In the genomic region with DNA sequence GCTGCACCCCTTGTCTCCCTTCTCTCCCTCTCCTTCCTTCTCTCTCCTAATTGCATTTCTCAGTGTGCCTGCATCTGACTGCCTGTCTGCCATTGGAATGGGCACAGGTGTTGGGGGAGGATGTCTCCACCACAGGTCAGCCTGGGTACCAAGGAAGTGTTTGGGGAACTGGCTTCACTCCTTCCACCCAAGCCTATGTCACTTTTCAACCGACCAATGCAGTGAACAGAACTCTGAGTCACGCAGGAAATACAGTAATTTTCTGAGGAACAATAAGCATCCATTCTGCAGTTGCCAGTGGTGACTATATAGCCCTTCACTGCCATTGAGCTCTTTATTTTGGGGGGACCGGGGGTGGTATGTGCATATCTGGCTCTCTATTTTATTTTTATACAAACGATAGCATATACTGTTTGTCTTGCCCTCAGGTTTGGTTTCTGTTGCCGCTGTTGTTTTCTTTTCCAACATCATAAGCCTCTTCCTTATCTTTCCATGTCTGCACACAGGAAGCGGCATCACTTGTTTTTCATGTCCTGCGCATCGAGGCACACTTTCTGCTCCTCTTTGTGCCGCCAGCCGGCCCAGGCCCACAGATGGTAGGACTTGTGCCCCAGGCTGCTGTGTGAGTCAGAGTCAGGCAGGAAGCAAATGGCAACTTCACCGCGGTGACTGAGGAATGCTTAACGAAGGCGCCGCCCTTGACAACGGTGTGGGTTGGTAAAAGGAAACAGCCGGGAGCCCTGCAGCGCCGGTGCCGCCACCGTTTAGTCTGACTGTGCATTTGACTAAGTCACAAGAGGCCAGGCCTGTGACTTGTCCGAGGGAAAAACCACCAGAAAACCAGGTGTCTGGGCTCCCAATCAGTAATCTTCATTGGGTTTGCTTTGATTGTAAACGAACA, we compare ENCODE assay signal across 8 cellular contexts. TPM values are rescaled to one million over a fixed set of nuclear protein-coding genes. Genes with fewer than 3 reads are reported as not detected.
A peak's percentile ranks its signal among the peaks of the same experiment; 100 is the strongest.
DNase-seq lines count a peak whose midpoint lies in the region; ATAC-seq, FAIRE-seq and TF ChIP-seq lines count a peak whose summit lies in the region.

No MANE protein-coding gene starts in this region.

- FAIRE-seq in urothelium cell line (lab: Jason Lieb, UNC): peak; percentile 99

- peak overlapping the region; percentile 13 for H3K4me3 Mint-ChIP-seq in progenitor cell of endocrine pancreas (ENCODE audit: low read depth)

- H3K9me3 Mint-ChIP-seq in progenitor cell of endocrine pancreas (ENCODE audit: low read depth): peaks cover 4% of the 10 kb centered on the region

- H3K27ac Mint-ChIP-seq in progenitor cell of endocrine pancreas: peak overlapping the region; percentile 91

- H3K36me3 ChIP-seq in BE2C (no peaks in the 10 kb centered on the region), heart right ventricle (no peaks in the 10 kb centered on the region)

- H3K27me3 ChIP-seq in BE2C (no peaks in the 10 kb centered on the region), heart right ventricle (no peaks in the 10 kb centered on the region)

- intact Hi-C loops in heart right ventricle (cut with DNase I): no loop called here

- WGBS in heart right ventricle, 2 donors: 18 to 19% methylated on average over 23 of the region's 23 CpGs

- peaks cover 3% of the 10 kb centered on the region for H3K36me3 Mint-ChIP-seq in progenitor cell of endocrine pancreas (ENCODE audit: insufficient read depth)

- peaks cover 16% of the 10 kb centered on the region for H3K4me1 Mint-ChIP-seq in progenitor cell of endocrine pancreas (ENCODE audit: low read depth)

- peaks cover 8% of the 10 kb centered on the region for H3K27me3 Mint-ChIP-seq in progenitor cell of endocrine pancreas

- no peak for TF ChIP-seq CTCF in BE2C (IDR thresholded peaks at IDR 0.05; ENCODE audit: low read depth, low read length)
- TF ChIP-seq CTCF in heart right ventricle (IDR thresholded peaks at IDR 0.05): no peak
- no peak for TF ChIP-seq CTCF in progenitor cell of endocrine pancreas (IDR thresholded peaks at IDR 0.05; ENCODE audit: unreplicated experiment)

- peak; percentile 73 for DNase-seq in BE2C
- DNase-seq in M059J (ENCODE audit: low read depth): peak; percentile 99
- peak; percentile 82 to 96 for DNase-seq in SW 1271 (lab: John Stamatoyannopoulos, UW)
- peak; percentile 63 for DNase-seq in activated naive CD8-positive, alpha-beta T cell treated with anti-CD3 and anti-CD28 coated beads, Interleukin-2, amount 50 U/mL, for 16 hours (ENCODE audit: low read depth, low spot score)
- DNase-seq in heart right ventricle: peak; percentile 66 to 76
- peak; percentile 54 for DNase-seq in progenitor cell of endocrine pancreas (ENCODE audit: low spot score, unreplicated experiment)
- DNase-seq in urothelium cell line (ENCODE audit: low spot score): peak; percentile 96

- H3K4me3 ChIP-seq in BE2C (ENCODE audit: low read depth, low read length): peak overlapping the region; percentile 34
- peak overlapping the region in 4 of 10 donors; percentile 2 to 14 (median 9) for H3K4me3 ChIP-seq in heart right ventricle

- peak; percentile 80 for ATAC-seq in GM21381 (IDR thresholded peaks at IDR 0.05; ENCODE audit: unreplicated experiment)
- peak; percentile 78 to 93 (median 88) for ATAC-seq in heart right ventricle

- H3K27ac ChIP-seq in heart right ventricle: peak overlapping the region in 6 of 10 donors; percentile 2 to 61 (median 22)

- H3K4me1 ChIP-seq in BE2C (no peaks in the 10 kb centered on the region; the same call in 1 of the 2 replicates), heart right ventricle (peaks cover 0 to 46% (median 14%) of the 10 kb centered on the region in 9 donors)

- H3K9me3 ChIP-seq in BE2C (no peaks in the 10 kb centered on the region), heart right ventricle (no peaks in the 10 kb centered on the region)

RNA-seq across cellular contexts. Expression of a gene that starts 21.1 kb away (rescaled TPM):
- not detected for polyA plus RNA-seq in BE2C (2012; ENCODE audit: insufficient read depth, insufficient read length, low read depth)
- 23.7 and 33.5 TPM in 2 replicates for total RNA-seq in M059J (2014; rRNA removed; shearing (Covaris generic))
- total RNA-seq in heart right ventricle (1 to 10 TPM in 1 of 10 donors, under 1 TPM in 9; 0.15 to 2.8 (median 0.23) TPM), progenitor cell of endocrine pancreas (10.1 and 15.3 TPM in 2 replicates)
- under 1 TPM; 0.37 to 0.52 TPM for polyA plus RNA-seq in heart right ventricle

RNA-seq across cellular contexts. Expression of a gene that starts 58.8 kb away (rescaled TPM):
- not detected for polyA plus RNA-seq in BE2C (2012; ENCODE audit: insufficient read depth, insufficient read length, low read depth)
- 191 and 272 TPM in 2 replicates for total RNA-seq in M059J (2014; rRNA removed; shearing (Covaris generic))
- total RNA-seq in heart right ventricle (1 to 10 TPM in 1 of 10 donors, under 1 TPM in 9; 0.32 to 1.0 (median 0.59) TPM), progenitor cell of endocrine pancreas (3.8 and 4.9 TPM in 2 replicates)
- under 1 TPM; 0.37 to 0.41 TPM for polyA plus RNA-seq in heart right ventricle

Comparison
In these comparisons a context has a peak if more than half of its experiments do, and no peak if none do; other contexts are left out.
1. RNA of a gene that starts 58.8 kb away (total RNA-seq): 191 to 272 TPM in M059J; 3.8 to 4.9 TPM in progenitor cell of endocrine pancreas and 0.32 to 1.0 TPM in heart right ventricle; every median in the first group is over 10 times any median in the second.
2. Peak in every context shown above with its lines, with median percentiles within 50 percentile points of each other: DNase-seq.